In genomic region chr11:26996056-26996455, GRCh38 we compare ENCODE assay signal across 19 cellular contexts. TPM values are rescaled to one million over a fixed set of nuclear protein-coding genes. Genes with fewer than 3 reads are reported as not detected.
DNase-seq lines count a peak whose midpoint lies in the region; ATAC-seq and TF ChIP-seq lines count a peak whose summit lies in the region.
"Had no signal": no experiment of that assay in that cellular context is flagged by ENCODE, and none has a peak within 500 bp of the region (broad histone marks: within the 10 kb centered on the region; RNA-seq: fewer than 3 reads in every experiment).

No MANE protein-coding gene starts in this region.

- H3K23ac ChIP-seq in mesenchymal stem cell (ENCODE audit: low read length in 2 of 2), result no peak overlapping the region

- H3K4ac ChIP-seq in mesenchymal stem cell (ENCODE audit: low read depth in 1 of 2, low read length in 2 of 2), result no peak overlapping the region

- no peaks in the 10 kb centered on the region for H3K79me1 ChIP-seq in mesenchymal stem cell (replicated peaks; ENCODE audit: low read length, poor library complexity, severe bottlenecking)

- H3K4me2 ChIP-seq in mesenchymal stem cell (ENCODE audit: low read length, poor library complexity, severe bottlenecking), result no peak overlapping the region

- H3K36me3 ChIP-seq in mesenchymal stem cell (ENCODE audit: control insufficient read depth in 1 of 2, insufficient read depth in 2 of 2, low read depth in 1 of 2, low read length in 2 of 2), result no peaks in the 10 kb centered on the region
- peaks cover 3% of the 10 kb centered on the region for H3K36me3 ChIP-seq in thoracic aorta
- H3K36me3 ChIP-seq: SJCRH30 had no signal

- H2AFZ ChIP-seq in mesenchymal stem cell (ENCODE audit: low read depth, low read length), result no peak overlapping the region

- ATAC-seq in thoracic aorta (ENCODE audit: insufficient number of reproducible peaks, low FRiP score, low read depth) (no peak), HG02852 (IDR thresholded peaks at IDR 0.05; ENCODE audit: unreplicated experiment) (no peak)
- ATAC-seq: stimulated activated naive CD8-positive, alpha-beta T cell treated with anti-CD3 and anti-CD28 coated beads, Interleukin-15, Interleukin-2, amounts not matched to agents 100 U/mL and 50 U/mL, for 24 hours had no signal

- H3K27me3 Mint-ChIP-seq in HFFc6 (ENCODE audit: insufficient read depth), result no peaks in the 10 kb centered on the region
- H3K27me3 Mint-ChIP-seq in chondrocyte (ENCODE audit: low read depth), result no peaks in the 10 kb centered on the region

- no peak for DNase-seq in HFFc6
- no peak for DNase-seq in chondrocyte (ENCODE audit: low spot score)
- DNase-seq in mesenchymal stem cell, result no peak
- no peak for DNase-seq in thoracic aorta (ENCODE audit: low spot score)
- no peak for DNase-seq in HK-2 (ENCODE audit: unreplicated experiment)
- DNase-seq in lower leg skin (ENCODE audit: low spot score in 2 of 2), result no peak
- DNase-seq in A172 (ENCODE audit: low spot score), result no peak
- DNase-seq: activated naive CD4-positive, alpha-beta T cell; C1 segment of cervical spinal cord; effector memory CD4-positive, alpha-beta T cell; foreskin melanocyte; Kasumi-1; NCI-H146; nucleus accumbens; SJCRH30; stimulated activated CD4-positive, alpha-beta T cell treated with anti-CD3 and anti-CD28 coated beads, Interleukin-12 subunit alpha, Interleukin-12 subunit beta, amount 100 ng/mL, for 4 hours; stimulated activated naive CD8-positive, alpha-beta T cell treated with anti-CD3 and anti-CD28 coated beads, Interleukin-15, Interleukin-2, amounts not matched to agents 100 U/mL and 50 U/mL, for 24 hours had no signal

- H4K8ac ChIP-seq in mesenchymal stem cell (ENCODE audit: low read length), result no peak overlapping the region

- no peak overlapping the region for H2BK5ac ChIP-seq in mesenchymal stem cell (ENCODE audit: low read depth, low read length, poor library complexity, severe bottlenecking)

- 0 out of 2 replicates have a peak, but pooled peaks cover 10% of the 10 kb centered on the region for H3K36me3 Mint-ChIP-seq in HFFc6 (ENCODE audit: low read depth)
- H3K36me3 Mint-ChIP-seq in chondrocyte (ENCODE audit: low read depth), result peaks cover 2% of the 10 kb centered on the region

- H3K4me3 Mint-ChIP-seq in HFFc6 (peak overlapping the region; percentile 95), chondrocyte (ENCODE audit: unreplicated experiment) (peak overlapping the region; percentile 86)

- H3K4me1 Mint-ChIP-seq in HFFc6 (ENCODE audit: low read depth) (peaks cover 65% of the 10 kb centered on the region), chondrocyte (ENCODE audit: low read depth) (peaks cover 68% of the 10 kb centered on the region)

- H3K27ac Mint-ChIP-seq in HFFc6, result peak overlapping the region; percentile 12; the same call in 1 of the 2 replicates
- H3K27ac Mint-ChIP-seq in chondrocyte (ENCODE audit: unreplicated experiment), result peak overlapping the region; percentile 87

- H3K9me3 ChIP-seq in mesenchymal stem cell (ENCODE audit: control insufficient read depth, low read length) (no peaks in the 10 kb centered on the region), thoracic aorta (no peaks in the 10 kb centered on the region)
- H3K9me3 ChIP-seq: SJCRH30 had no signal

- no peak overlapping the region for H2BK15ac ChIP-seq in mesenchymal stem cell (ENCODE audit: low read depth, poor library complexity, severe bottlenecking)

- intact Hi-C loops in lower leg skin (cut with DNase I; ENCODE audit: low total_unique reads), result no loop called here

- H3K9me3 Mint-ChIP-seq in HFFc6, result no peaks in the 10 kb centered on the region
- H3K9me3 Mint-ChIP-seq in chondrocyte (ENCODE audit: low read depth), result no peaks in the 10 kb centered on the region

- H3K27me3 ChIP-seq in mesenchymal stem cell (ENCODE audit: control insufficient read depth in 1 of 2, insufficient read depth in 1 of 2, low read length in 2 of 2), result no peaks in the 10 kb centered on the region
- H3K27me3 ChIP-seq in thoracic aorta (replicated peaks; ENCODE audit: insufficient read depth), result no peaks in the 10 kb centered on the region

- TF ChIP-seq POLR2A in lower leg skin (IDR thresholded peaks at IDR 0.05), result no peak

- H3K4me1 ChIP-seq in mesenchymal stem cell (ENCODE audit: control insufficient read depth, insufficient read depth, low read depth, low read length) (peaks cover 6% of the 10 kb centered on the region), thoracic aorta (ENCODE audit: control insufficient read depth in 1 of 2, low read depth in 2 of 2) (peaks cover 22 to 33% of the 10 kb centered on the region in 2 donors)

- no peak overlapping the region for H2AK5ac ChIP-seq in mesenchymal stem cell (ENCODE audit: low read length, severe bottlenecking)

- TF ChIP-seq CTCF in HFFc6 (IDR thresholded peaks at IDR 0.05) (no peak), chondrocyte (IDR thresholded peaks at IDR 0.05) (no peak), thoracic aorta (IDR thresholded peaks at IDR 0.05) (no peak), lower leg skin (IDR thresholded peaks at IDR 0.05) (no peak)

- peak overlapping the region in 1 of 2 experiments; percentile 87 for H3K4me3 ChIP-seq in mesenchymal stem cell (ENCODE audit: insufficient read depth in 1 of 2, low read depth in 1 of 2, low read length in 2 of 2)
- H3K4me3 ChIP-seq in thoracic aorta, result peak overlapping the region; percentile 95
- no peak overlapping the region for H3K4me3 ChIP-seq in lower leg skin (ENCODE audit: low read depth, poor library complexity, severe bottlenecking)
- H3K4me3 ChIP-seq: SJCRH30 had no signal

- H3K18ac ChIP-seq in mesenchymal stem cell (ENCODE audit: low read depth in 1 of 2, low read length in 2 of 2), result no peak overlapping the region

- H3K14ac ChIP-seq in mesenchymal stem cell (ENCODE audit: low read length in 2 of 2), result no peak overlapping the region

- no peak overlapping the region for H2BK12ac ChIP-seq in mesenchymal stem cell (ENCODE audit: low read length in 2 of 2)

- no peak overlapping the region for H2BK120ac ChIP-seq in mesenchymal stem cell (ENCODE audit: low read depth, low read length)

- H4K91ac ChIP-seq in mesenchymal stem cell (ENCODE audit: low read length), result no peak overlapping the region

- H3K27ac ChIP-seq in mesenchymal stem cell (ENCODE audit: low read length, poor library complexity, severe bottlenecking) (no peak overlapping the region), thoracic aorta (peak overlapping the region; percentile 94 to 98)
- H3K27ac ChIP-seq: SJCRH30 had no signal

- peak overlapping the region; percentile 85 for H3K9ac ChIP-seq in mesenchymal stem cell (ENCODE audit: low read length)

RNA-seq across cellular contexts. Expression of gene FIBIN, which starts 2.1 kb away (rescaled TPM):
- total RNA-seq in HFFc6 (2021; fragmentation: NEBNext Ultra II Directional; extraction: Animal tissue kit (Norgen Biotek cat#: 25700)), result 100 to 1,000 TPM in 1 of 6 experiments, 10 to 100 TPM in 5; 38.9 to 101 (median 40.4) TPM
- 98.5 to 258 TPM (median 102 TPM) in 3 replicates for total RNA-seq in chondrocyte
- polyA plus RNA-seq in mesenchymal stem cell (2013, experiment 1 of 2), result 40.1 TPM
- 41.6 TPM for polyA plus RNA-seq in mesenchymal stem cell (2013, experiment 2 of 2)
- total RNA-seq in thoracic aorta, result 100 to 1,000 TPM; 153 to 278 TPM
- 10 to 100 TPM; 11.7 to 45.4 (median 15.1) TPM for total RNA-seq in lower leg skin
- not detected in 2 replicates for total RNA-seq in A172 (2014; rRNA removed; shearing (Covaris generic))

RNA-seq across cellular contexts. Expression of gene BBOX1, which starts 44.6 kb away (rescaled TPM):
- not detected for total RNA-seq in HFFc6 (2021; fragmentation: NEBNext Ultra II Directional; extraction: Animal tissue kit (Norgen Biotek cat#: 25700))
- total RNA-seq in chondrocyte (0.51 to 4.2 TPM (median 0.90 TPM) in 3 replicates), thoracic aorta (not detected), lower leg skin (10 to 100 TPM; 31.2 to 48.8 (median 38.2) TPM)
- 0.06 TPM for polyA plus RNA-seq in mesenchymal stem cell (2013, experiment 1 of 2)
- 0.10 TPM for polyA plus RNA-seq in mesenchymal stem cell (2013, experiment 2 of 2)
- total RNA-seq in A172 (2014; rRNA removed; shearing (Covaris generic)), result not detected in 2 replicates
- total RNA-seq: mononuclear cell, SJCRH30 had no signal

Comparison
In these comparisons a context has a peak if more than half of its experiments do, and no peak if none do; other contexts are left out.
1. RNA of gene FIBIN, which starts 2.1 kb away (total RNA-seq): 153 to 278 TPM in thoracic aorta, 98.5 to 258 TPM in chondrocyte, 38.9 to 101 TPM in HFFc6 and 11.7 to 45.4 TPM in lower leg skin; not detected in A172; every median in the first group is over 10 times any median in the second.